ENCODE assay signal across 22 cellular contexts in the genomic region with DNA sequence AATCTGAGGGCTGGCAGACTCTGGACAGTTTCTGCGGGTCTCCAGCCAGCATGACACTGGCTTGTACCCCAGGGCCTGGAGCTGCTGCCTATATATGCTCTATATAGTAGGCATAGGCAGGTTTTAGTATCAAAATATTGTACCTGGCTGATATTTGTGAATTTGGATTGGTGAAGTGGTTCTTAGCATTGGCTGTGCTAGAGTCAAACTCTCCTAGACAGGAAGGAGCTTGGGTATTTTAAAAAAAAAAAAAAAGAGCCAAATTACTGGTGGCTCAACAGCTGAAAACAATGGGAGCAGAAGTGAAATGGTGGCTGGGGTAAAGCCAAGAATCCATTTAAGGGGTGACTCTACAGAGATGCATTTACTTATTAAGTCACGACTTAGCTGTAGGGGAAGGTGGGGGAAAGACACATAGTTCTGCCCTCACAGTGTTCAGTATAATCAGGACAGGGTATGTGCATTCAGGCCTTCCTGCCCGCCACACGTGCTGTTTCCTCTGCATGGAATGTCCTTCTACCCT. TPM values are rescaled to one million over a fixed set of nuclear protein-coding genes. Genes with fewer than 3 reads are reported as not detected.
A peak's percentile ranks its signal among the peaks of the same experiment; 100 is the strongest.
DNase-seq lines count a peak whose midpoint lies in the region; ATAC-seq and TF ChIP-seq lines count a peak whose summit lies in the region.
"Had no signal": no experiment of that assay in that cellular context is flagged by ENCODE, and none has a peak within 500 bp of the region (broad histone marks: within the 10 kb centered on the region; RNA-seq: fewer than 3 reads in every experiment).

No MANE protein-coding gene starts in this region.

- peaks cover 76% of the 10 kb centered on the region for H3K36me3 Mint-ChIP-seq in Calu3 (ENCODE audit: insufficient read depth, unreplicated experiment)
- H3K36me3 Mint-ChIP-seq in activated naive CD8-positive, alpha-beta T cell treated with anti-CD3 and anti-CD28 coated beads for 36 hours: peaks cover 34% of the 10 kb centered on the region
- H3K36me3 Mint-ChIP-seq in WTC11: peaks cover 40% of the 10 kb centered on the region

- peaks cover 42% of the 10 kb centered on the region for H3K36me3 ChIP-seq in A673 (ENCODE audit: insufficient read depth, low read length, poor library complexity, severe bottlenecking)
- H3K36me3 ChIP-seq in right atrium auricular region: peaks cover 32% of the 10 kb centered on the region

- peaks cover 19% of the 10 kb centered on the region for H3K4me1 ChIP-seq in A673 (ENCODE audit: insufficient read depth, low read length, poor library complexity, severe bottlenecking)
- H3K4me1 ChIP-seq in right atrium auricular region: no peaks in the 10 kb centered on the region
- H3K4me1 ChIP-seq: vagina had no signal

- H3K9me3 ChIP-seq in A673 (ENCODE audit: low read depth, low read length, poor library complexity, severe bottlenecking) (no peaks in the 10 kb centered on the region), right atrium auricular region (no peaks in the 10 kb centered on the region)
- H3K9me3 ChIP-seq: neutrophil, vagina had no signal

- ATAC-seq in WTC11 (no peak), GM18873 (IDR thresholded peaks at IDR 0.05; ENCODE audit: low FRiP score, unreplicated experiment) (no peak)
- ATAC-seq: GM23338 had no signal

- intact Hi-C loops in A673 (cut with micrococcal nuclease; ENCODE audit: unreplicated experiment): no loop called here
- intact Hi-C loops in Calu3 (cut with micrococcal nuclease; ENCODE audit: unreplicated experiment): no loop called here

- H3K27me3 ChIP-seq in A673 (replicated peaks; ENCODE audit: insufficient read depth, low read depth, low read length, poor library complexity): no peaks in the 10 kb centered on the region
- no peaks in the 10 kb centered on the region for H3K27me3 ChIP-seq in right atrium auricular region
- H3K27me3 ChIP-seq: neutrophil, vagina had no signal

- POLR2A ChIA-PET in A673 (lab: Charles Lee; ENCODE audit: low non-redundant PET): interaction anchor here (0.7 kb wide), 1 partner anchor 9 kb away, joined by 6 read pairs; no protein-coding TSS in a partner anchor
- POLR2A ChIA-PET in WTC11 (lab: Charles Lee): interaction anchor here (0.6 to 0.9 kb wide), 3 partner anchors 11 to 429 kb away, joined by 3 to 4 read pairs (median 4); no protein-coding TSS in a partner anchor

- H3K27ac Mint-ChIP-seq in Calu3 (ENCODE audit: unreplicated experiment): peak overlapping the region; percentile 27
- peak overlapping the region; percentile 38 for H3K27ac Mint-ChIP-seq in activated naive CD8-positive, alpha-beta T cell treated with anti-CD3 and anti-CD28 coated beads for 36 hours
- H3K27ac Mint-ChIP-seq in WTC11: no peak overlapping the region
- H3K27ac Mint-ChIP-seq: GM23338 had no signal

- H3K27ac ChIP-seq in A673 (ENCODE audit: low read depth, low read length, poor library complexity, severe bottlenecking): peak overlapping the region; percentile 60
- no peak overlapping the region for H3K27ac ChIP-seq in right atrium auricular region
- H3K27ac ChIP-seq: neutrophil, vagina had no signal

- H3K27me3 Mint-ChIP-seq in Calu3 (ENCODE audit: unreplicated experiment) (no peaks in the 10 kb centered on the region), WTC11 (ENCODE audit: low read depth) (no peaks in the 10 kb centered on the region)
- no peaks in the 10 kb centered on the region for H3K27me3 Mint-ChIP-seq in activated naive CD8-positive, alpha-beta T cell treated with anti-CD3 and anti-CD28 coated beads for 36 hours
- H3K27me3 Mint-ChIP-seq: brain had no signal

- DNase-seq in A673 (ENCODE audit: low spot score) (no peak), Calu3 (no peak), fibroblast of the aortic adventitia (ENCODE audit: low read depth) (peak; percentile 65), WTC11 (ENCODE audit: low spot score) (no peak), right atrium auricular region (ENCODE audit: low spot score) (no peak), occipital lobe (lab: John Stamatoyannopoulos, UW) (no peak)
- no peak for DNase-seq in activated naive CD8-positive, alpha-beta T cell treated with anti-CD3 and anti-CD28 coated beads for 36 hours
- DNase-seq: activated CD4-positive, alpha-beta T cell treated with anti-CD3 and anti-CD28 coated beads, Interleukin-2, amount 50 U/mL, for 4 hours; activated effector memory CD4-positive, alpha-beta T cell treated with Interleukin-2 at 50 U/mL for 16 hours; COR-L47; EL; midbrain; NCI-H1417 treated with DMSO at 0.1 percent for 48 hours; NCI-H2227 treated with DMSO at 0.1 percent for 48 hours; retina had no signal

- H3K4me3 ChIP-seq in A673 (ENCODE audit: low read depth, low read length, poor library complexity, severe bottlenecking) (no peak overlapping the region), fibroblast of the aortic adventitia (ENCODE audit: low read depth, low read length) (no peak overlapping the region), right atrium auricular region (no peak overlapping the region)
- H3K4me3 ChIP-seq: GM23338, vagina had no signal

- peaks cover 19% of the 10 kb centered on the region for H3K4me1 Mint-ChIP-seq in Calu3 (ENCODE audit: low read depth, unreplicated experiment)
- peaks cover 37% of the 10 kb centered on the region for H3K4me1 Mint-ChIP-seq in activated naive CD8-positive, alpha-beta T cell treated with anti-CD3 and anti-CD28 coated beads for 36 hours
- H3K4me1 Mint-ChIP-seq in WTC11: no peaks in the 10 kb centered on the region
- H3K4me1 Mint-ChIP-seq: GM23338 had no signal

- BruUV-seq in A673 (replicated peaks; lab: Mats Ljungman, UMichigan) (no TSS peak), Calu3 (replicated peaks; lab: Mats Ljungman, UMichigan) (no TSS peak)

- H3K9me3 Mint-ChIP-seq in Calu3 (ENCODE audit: low read depth, unreplicated experiment) (no peaks in the 10 kb centered on the region), WTC11 (no peaks in the 10 kb centered on the region)
- H3K9me3 Mint-ChIP-seq in activated naive CD8-positive, alpha-beta T cell treated with anti-CD3 and anti-CD28 coated beads for 36 hours: no peaks in the 10 kb centered on the region
- H3K9me3 Mint-ChIP-seq: brain, GM23338 had no signal

- H3K4me3 Mint-ChIP-seq in Calu3 (ENCODE audit: low read depth, unreplicated experiment): no peak overlapping the region
- H3K4me3 Mint-ChIP-seq in activated naive CD8-positive, alpha-beta T cell treated with anti-CD3 and anti-CD28 coated beads for 36 hours: no peak overlapping the region
- H3K4me3 Mint-ChIP-seq in WTC11: no peak overlapping the region
- H3K4me3 Mint-ChIP-seq: GM23338 had no signal

- no peak for TF ChIP-seq CTCF in A673 (conservative IDR thresholded peaks at IDR 0.05; ENCODE audit: low read depth, low read length)
- no peak for TF ChIP-seq CTCF in Calu3 (IDR thresholded peaks at IDR 0.05; ENCODE audit: unreplicated experiment)
- TF ChIP-seq CTCF in fibroblast of the aortic adventitia (IDR thresholded peaks at IDR 0.05; ENCODE audit: insufficient read depth, low read length): no peak
- no peak for TF ChIP-seq CTCF in WTC11 (IDR thresholded peaks at IDR 0.05)
- no peak for TF ChIP-seq CTCF in right atrium auricular region (IDR thresholded peaks at IDR 0.05)

- CTCF ChIA-PET in A673 (lab: Charles Lee) (interaction anchor here (1.0 to 1.6 kb wide), 2 partner anchors 8 to 10 kb away, joined by 4 to 7 read pairs; no protein-coding TSS in a partner anchor), Calu3 (lab: Charles Lee) (interaction anchor here (0.7 kb wide), 1 partner anchor 36 kb away, joined by 3 read pairs; no protein-coding TSS in a partner anchor), WTC11 (lab: Charles Lee) (interaction anchor here (1.5 to 4.5 kb wide), 2 partner anchors 11 to 22 kb away, joined by 3 to 21 read pairs; a partner anchor contains a TSS)

TF ChIP-seq in WTC11, 78 proteins besides CTCF, POLR2A, EP300 and RAD21 (continues in another document):
- TF ChIP-seq CREM (CRISPR knock-in tag; IDR thresholded peaks at IDR 0.05): no peak

RNA-seq across cellular contexts. Expression of a gene that starts 11.0 kb away (rescaled TPM):
- total RNA-seq in A673 (2021) (82.6 and 86.9 TPM in 2 replicates), Calu3 (2022) (30.5 and 33.6 TPM in 2 replicates), fibroblast of the aortic adventitia (ENCODE audit: low replicate concordance) (0.98 and 5.9 TPM in 2 replicates), WTC11 (2021) (75.0 to 78.7 TPM (median 75.5 TPM) in 3 replicates), right atrium auricular region (10 to 100 TPM; 18.4 to 38.8 TPM), occipital lobe (2.3 TPM)
- total RNA-seq in activated naive CD8-positive, alpha-beta T cell treated with anti-CD3 and anti-CD28 coated beads for 36 hours: 100 to 1,000 TPM; 109 to 114 TPM

RNA-seq across cellular contexts. Expression of a gene that starts 17.8 kb away (rescaled TPM):
- total RNA-seq in A673 (2021) (14.4 and 19.4 TPM in 2 replicates), Calu3 (2022) (32.1 and 39.1 TPM in 2 replicates), fibroblast of the aortic adventitia (ENCODE audit: low replicate concordance) (5.8 and 14.8 TPM in 2 replicates), WTC11 (2021) (2.4 to 3.9 TPM (median 3.9 TPM) in 3 replicates), right atrium auricular region (1 to 10 TPM in 1 of 2 donors, under 1 TPM in 1; 0.89 to 2.8 TPM), occipital lobe (9.5 TPM)
- 1 to 10 TPM; 9.1 to 9.4 TPM for total RNA-seq in activated naive CD8-positive, alpha-beta T cell treated with anti-CD3 and anti-CD28 coated beads for 36 hours

RNA-seq across cellular contexts. Expression of a gene that starts 27.4 kb away (rescaled TPM):
- total RNA-seq in A673 (2021) (18.9 and 22.4 TPM in 2 replicates), Calu3 (2022) (42.5 and 48.8 TPM in 2 replicates), fibroblast of the aortic adventitia (ENCODE audit: low replicate concordance) (9.1 and 13.0 TPM in 2 replicates), WTC11 (2021) (25.4 to 28.6 TPM (median 27.6 TPM) in 3 replicates), right atrium auricular region (1 to 10 TPM; 5.6 to 7.5 TPM), occipital lobe (25.7 TPM)
- total RNA-seq in activated naive CD8-positive, alpha-beta T cell treated with anti-CD3 and anti-CD28 coated beads for 36 hours: 1 to 10 TPM; 3.3 to 3.9 TPM

RNA-seq across cellular contexts. Expression of a gene that starts 57.2 kb away (rescaled TPM):
- total RNA-seq in A673 (2021) (not detected in 2 replicates), Calu3 (2022) (not detected in 2 replicates), fibroblast of the aortic adventitia (ENCODE audit: low replicate concordance) (not detected in 2 replicates), WTC11 (2021) (not detected in 3 replicates), right atrium auricular region (not detected), occipital lobe (not detected)
- not detected for total RNA-seq in activated naive CD8-positive, alpha-beta T cell treated with anti-CD3 and anti-CD28 coated beads for 36 hours
- total RNA-seq: epithelial cell of proximal tubule, GM23338, RPMI7951, vagina had no signal

RNA-seq across cellular contexts. Expression of a gene that starts 57.8 kb away (rescaled TPM):
- total RNA-seq in A673 (2021): 5.7 and 6.0 TPM in 2 replicates
- 5.0 and 5.5 TPM in 2 replicates for total RNA-seq in Calu3 (2022)
- total RNA-seq in activated naive CD8-positive, alpha-beta T cell treated with anti-CD3 and anti-CD28 coated beads for 36 hours: 1 to 10 TPM; 2.5 to 2.6 TPM
- 1.2 and 2.6 TPM in 2 replicates for total RNA-seq in fibroblast of the aortic adventitia (ENCODE audit: low replicate concordance)
- total RNA-seq in WTC11 (2021): 3.8 to 6.5 TPM (median 4.2 TPM) in 3 replicates
- under 1 TPM; 0.26 to 0.55 TPM for total RNA-seq in right atrium auricular region
- total RNA-seq in occipital lobe: 5.6 TPM
